Comparison of ENCODE assay signal across 8 cellular contexts in genomic region chrX:3713225-3713936, GRCh38. TPM values are rescaled to one million over a fixed set of nuclear protein-coding genes. Genes with fewer than 3 reads are reported as not detected.
DNase-seq lines count a peak whose midpoint lies in the region; ATAC-seq and TF ChIP-seq lines count a peak whose summit lies in the region.

PRKX (minus strand) TSS chrX:3713649; CDS start chrX:3713253, 396 bp downstream.

- peak within 1 kb of the TSS; percentile 32 for H3K27ac ChIP-seq in muscle layer of colon (ENCODE audit: low read depth, low read length)

- no peaks in the 10 kb centered on the region for H3K4me1 ChIP-seq in muscle layer of colon (ENCODE audit: insufficient read depth, low read length)

- H3K9ac ChIP-seq in muscle layer of colon (ENCODE audit: low read length) = no peak within 1 kb of the TSS

- peaks cover 3% of the 10 kb centered on the region for H3K27me3 Mint-ChIP-seq in endothelial cell (ENCODE audit: unreplicated experiment)

- H3K27ac Mint-ChIP-seq in endothelial cell (ENCODE audit: unreplicated experiment) = no peak within 1 kb of the TSS

- H3K36me3 ChIP-seq in muscle layer of colon (ENCODE audit: insufficient read depth, low read length) = no peaks in the 10 kb centered on the region

- ATAC-seq in HG02840 (IDR thresholded peaks at IDR 0.05; ENCODE audit: low FRiP score, unreplicated experiment) = peak; percentile 79

- no peaks in the 10 kb centered on the region for H3K27me3 ChIP-seq in muscle layer of colon (ENCODE audit: control insufficient read depth in 1 of 2, insufficient read depth in 2 of 2, low read length in 2 of 2)

- H3K4me1 Mint-ChIP-seq in endothelial cell (ENCODE audit: unreplicated experiment) = peaks cover 4% of the 10 kb centered on the region

- no peak for TF ChIP-seq CTCF in endothelial cell (IDR thresholded peaks at IDR 0.05; ENCODE audit: unreplicated experiment)

- no peaks in the 10 kb centered on the region for H3K9me3 ChIP-seq in muscle layer of colon (ENCODE audit: low read length)

- DNase-seq in NCI-H1436 (lab: John Stamatoyannopoulos, UW) = peak; percentile 13
- no peak for DNase-seq in NCI-H1436 treated with DMSO at 0.1 percent for 48 hours (lab: John Stamatoyannopoulos, UW)
- peak; percentile 79 for DNase-seq in NCI-H2227 (lab: John Stamatoyannopoulos, UW; ENCODE audit: unreplicated experiment)
- peak; percentile 51 for DNase-seq in endothelial cell (ENCODE audit: low spot score)
- peak; percentile 31 to 80 for DNase-seq in stimulated activated CD8-positive, alpha-beta memory T cell treated with anti-CD3 and anti-CD28 coated beads, Interleukin-7, amount 100 ng/mL, for 4 hours (ENCODE audit: low read depth in 2 of 2)

- POLR2A ChIA-PET in activated CD8-positive, alpha-beta memory T cell treated with anti-CD3 and anti-CD28 coated beads for 36 hours (lab: Charles Lee) = interaction anchor here (0.9 kb wide), 2 partner anchors 14 to 101 kb away, joined by 3 read pairs; no protein-coding TSS in a partner anchor

- CTCF ChIA-PET in activated CD8-positive, alpha-beta memory T cell treated with anti-CD3 and anti-CD28 coated beads for 36 hours (lab: Charles Lee) = no interaction called here

- peak within 1 kb of the TSS; percentile 56 to 61 for H3K4me3 ChIP-seq in muscle layer of colon (ENCODE audit: low read depth in 1 of 2, low read length in 2 of 2)

- peak within 1 kb of the TSS; percentile 94 for H3K4me3 Mint-ChIP-seq in endothelial cell (ENCODE audit: unreplicated experiment)

- no peaks in the 10 kb centered on the region for H3K36me3 Mint-ChIP-seq in endothelial cell (ENCODE audit: low read depth, unreplicated experiment)

- H3K9me3 Mint-ChIP-seq in endothelial cell (ENCODE audit: unreplicated experiment) = no peaks in the 10 kb centered on the region

RNA-seq across cellular contexts. Expression of gene PRKX, which starts in this region (rescaled TPM):
- total RNA-seq in activated CD8-positive, alpha-beta memory T cell treated with anti-CD3 and anti-CD28 coated beads for 36 hours = 10 to 100 TPM; 53.6 to 56.6 TPM
- 25.3 TPM for total RNA-seq in endothelial cell (ENCODE audit: unreplicated experiment)
